15 cellular contexts compared by ENCODE assay signal in genomic region chr21:15781986-15782385, GRCh38. TPM values are rescaled to one million over a fixed set of nuclear protein-coding genes. Genes with fewer than 3 reads are reported as not detected.
DNase-seq lines count a peak whose midpoint lies in the region; ATAC-seq, FAIRE-seq and TF ChIP-seq lines count a peak whose summit lies in the region.
"Had no signal": no experiment of that assay in that cellular context is flagged by ENCODE, and none has a peak within 500 bp of the region (broad histone marks: within the 10 kb centered on the region; RNA-seq: fewer than 3 reads in every experiment).

No MANE protein-coding gene starts in this region.

- no peak overlapping the region for H3K4me3 Mint-ChIP-seq in activated T-cell treated with anti-CD3 and anti-CD28 coated beads, Interleukin-2, amount 50 U/mL, for 72 hours
- H3K4me3 Mint-ChIP-seq: CD4-positive, CD25-positive, alpha-beta regulatory T cell; GM23338 had no signal

- peak overlapping the region; percentile 45 for H2AK9ac ChIP-seq in IMR-90 (replicated peaks; ENCODE audit: low read depth, low read length, poor library complexity)

- H4K8ac ChIP-seq in IMR-90 (ENCODE audit: low read depth in 2 of 2, low read length in 2 of 2) = no peak overlapping the region

- no peak overlapping the region for H3K23ac ChIP-seq in IMR-90 (ENCODE audit: low read depth, low read length)

- H2AFZ ChIP-seq in IMR-90 (replicated peaks; ENCODE audit: low read length, poor library complexity) (no peak overlapping the region), HepG2 (ENCODE audit: low read length) (no peak overlapping the region)
- H2AFZ ChIP-seq: GM23338 had no signal

- no peak overlapping the region for H3K56ac ChIP-seq in IMR-90 (ENCODE audit: extremely low read depth, insufficient read depth, low read length)

- BruUV-seq in IMR-90 (replicated peaks; lab: Mats Ljungman, UMichigan) = no TSS peak
- BruUV-seq in HepG2 (replicated peaks; lab: Mats Ljungman, UMichigan) = no TSS peak

- H2BK20ac ChIP-seq in IMR-90 (ENCODE audit: low read depth, low read length) = no peak overlapping the region

- H3K4me1 Mint-ChIP-seq in activated T-cell treated with anti-CD3 and anti-CD28 coated beads, Interleukin-2, amount 50 U/mL, for 72 hours (ENCODE audit: low read depth) = peaks cover 1% of the 10 kb centered on the region

- H4K20me1 ChIP-seq in IMR-90 (ENCODE audit: insufficient read depth, low read length) = no peaks in the 10 kb centered on the region
- H4K20me1 ChIP-seq in HepG2 (ENCODE audit: insufficient read depth, low read length) = no peaks in the 10 kb centered on the region

- H3K27ac Mint-ChIP-seq in activated T-cell treated with anti-CD3 and anti-CD28 coated beads, Interleukin-2, amount 50 U/mL, for 72 hours = no peak overlapping the region
- H3K27ac Mint-ChIP-seq: CD4-positive, CD25-positive, alpha-beta regulatory T cell; GM23338 had no signal

- ATAC-seq in IMR-90 (ENCODE audit: low read depth) (no peak), HepG2 (peak; percentile 51; the same call in 2 of the 3 replicates), HG03565 (IDR thresholded peaks at IDR 0.05; ENCODE audit: unreplicated experiment) (no peak)
- no peak for ATAC-seq in activated T-cell treated with anti-CD3 and anti-CD28 coated beads, Interleukin-2, amount 50 U/mL, for 72 hours (replicated peaks in 1 of 2)
- ATAC-seq: A549, GM12878, GM23338 had no signal

- H3K4me3 ChIP-seq in IMR-90 (ENCODE audit: insufficient read depth, low read depth, low read length) (no peak overlapping the region), epithelial cell of esophagus (ENCODE audit: low read length) (no peak overlapping the region), HepG2 (replicated peaks in 1 of 3; ENCODE audit: insufficient read depth in 1 of 3, low read depth in 2 of 3, low read length in 3 of 3) (no peak overlapping the region), spleen (no peak overlapping the region)
- H3K4me3 ChIP-seq: A549, GM12878, GM23338 had no signal

- no peak for TF ChIP-seq RAD21 in IMR-90 (IDR thresholded peaks at IDR 0.05; ENCODE audit: low read length)
- TF ChIP-seq RAD21 in HepG2 (CRISPR knock-in tag; IDR thresholded peaks at IDR 0.05) = no peak

- H3K79me2 ChIP-seq in HepG2 (ENCODE audit: insufficient read depth, low read length) = no peaks in the 10 kb centered on the region

- DNase-seq in IMR-90 = no peak
- DNase-seq in epithelial cell of esophagus (ENCODE audit: low read depth) = peak; percentile 24
- DNase-seq in HepG2 (ENCODE audit: low spot score) = no peak
- peak; percentile 51 for DNase-seq in spleen
- no peak for DNase-seq in erythroblast (lab: John Stamatoyannopoulos, UW)
- DNase-seq in activated T-cell treated with anti-CD3 and anti-CD28 coated beads, Interleukin-2, amount 50 U/mL, for 72 hours = no peak
- DNase-seq in SW 1271 (lab: John Stamatoyannopoulos, UW) = no peak
- DNase-seq: CD4-positive, CD25-positive, alpha-beta regulatory T cell; DMS 273 treated with DMSO at 0.1 percent for 48 hours; H7 had no signal

- POLR2A ChIA-PET in IMR-90 (lab: Charles Lee; ENCODE audit: unreplicated experiment) = no interaction called here
- POLR2A ChIA-PET in HepG2 (lab: Yijun Ruan, JAX) = no interaction called here

- peaks cover 3% of the 10 kb centered on the region; the same call in 1 of the 2 replicates for H3K9me1 ChIP-seq in IMR-90 (ENCODE audit: insufficient read depth, low read length)

- dilution Hi-C loops in IMR-90 (cut with HindIII; ENCODE audit: low sequenced_read_pairs, unreplicated experiment) = no loop called here

- H3K27ac ChIP-seq in IMR-90 (ENCODE audit: insufficient read depth, low read length) (no peak overlapping the region), HepG2 (ENCODE audit: extremely low read length, insufficient read depth, low read length) (no peak overlapping the region), spleen (no peak overlapping the region)
- H3K27ac ChIP-seq: A549 had no signal

- no peak overlapping the region for H3K18ac ChIP-seq in IMR-90 (ENCODE audit: low read depth, low read length)

- no peak overlapping the region for H4K5ac ChIP-seq in IMR-90 (ENCODE audit: low read depth, low read length)

- no peaks in the 10 kb centered on the region for H3K9me3 ChIP-seq in IMR-90 (ENCODE audit: control insufficient read depth, insufficient read depth, low read length)
- no peaks in the 10 kb centered on the region for H3K9me3 ChIP-seq in HepG2 (ENCODE audit: low read length)
- no peaks in the 10 kb centered on the region for H3K9me3 ChIP-seq in spleen
- H3K9me3 ChIP-seq: A549 had no signal

- no peak overlapping the region for H2BK120ac ChIP-seq in IMR-90 (ENCODE audit: low read depth, low read length)

- H3K4ac ChIP-seq in IMR-90 (ENCODE audit: low read depth, low read length) = no peak overlapping the region

- CTCF ChIA-PET in IMR-90 (lab: Yijun Ruan, JAX) = no interaction called here
- CTCF ChIA-PET in HepG2 (lab: Yijun Ruan, JAX; ENCODE audit: low intra/inter-chr PET ratio, low total read pairs) = no interaction called here

- peaks cover 2 to 5% of the 10 kb centered on the region in 2 donors for H3K9me3 Mint-ChIP-seq in activated T-cell treated with anti-CD3 and anti-CD28 coated beads, Interleukin-2, amount 50 U/mL, for 72 hours
- H3K9me3 Mint-ChIP-seq: GM23338 had no signal

- no peak overlapping the region for H3K9ac ChIP-seq in IMR-90 (ENCODE audit: low read depth, low read length)
- no peak overlapping the region for H3K9ac ChIP-seq in HepG2 (ENCODE audit: insufficient read depth, low read depth, low read length)

- H4K91ac ChIP-seq in IMR-90 (ENCODE audit: insufficient read depth, low read depth, low read length) = no peak overlapping the region

- WGBS in IMR-90 (ENCODE audit: extremely low coverage in 2 of 2, insufficient read length in 1 of 2), 2 experiments = no CpG with 5 or more reads among the region's 3 CpGs
- whole genome bisulfite sequencing in HepG2 (ENCODE audit: low lambda C conversion rate) = 100% methylated on average over 1 of the region's 3 CpGs
- WGBS in spleen, 5 donors = 96 to 100% (median 100%) methylated on average over 3 of the region's 3 CpGs

- no peak overlapping the region for H3K14ac ChIP-seq in IMR-90 (replicated peaks; ENCODE audit: low read depth, low read length)

- FAIRE-seq in HepG2 (lab: Jason Lieb, UNC) = no peak
- FAIRE-seq: A549, GM12878, GM18507 had no signal

- no peak overlapping the region for H3K4me2 ChIP-seq in IMR-90 (ENCODE audit: low read depth, low read length)
- no peak overlapping the region for H3K4me2 ChIP-seq in HepG2 (ENCODE audit: low read depth, low read length)
- H3K4me2 ChIP-seq: A549, GM23338 had no signal

- TF ChIP-seq POLR2A in IMR-90 (IDR thresholded peaks at IDR 0.05; ENCODE audit: low read depth, low read length) (no peak), HepG2 (IDR thresholded peaks at IDR 0.05; ENCODE audit: insufficient read depth in 1 of 2, low read depth in 2 of 2, low read length in 2 of 2) (no peak), spleen (IDR thresholded peaks at IDR 0.05) (no peak), erythroblast (IDR thresholded peaks at IDR 0.05; ENCODE audit: low read length) (no peak)

- H3K4me1 ChIP-seq in IMR-90 (ENCODE audit: control insufficient read depth, insufficient read depth, low read length) (no peaks in the 10 kb centered on the region), HepG2 (ENCODE audit: insufficient read depth, low read length) (no peaks in the 10 kb centered on the region), spleen (peaks cover 0 to 8% (median 6%) of the 10 kb centered on the region in 6 donors)

- TF ChIP-seq EP300 in HepG2 (IDR thresholded peaks at IDR 0.05; ENCODE audit: low read depth in 2 of 2, low read length in 2 of 2) (no peak), HepG2 (CRISPR knock-in tag; IDR thresholded peaks at IDR 0.05; ENCODE audit: borderline replicate concordance) (no peak)

- intact Hi-C loops in IMR-90 (cut with micrococcal nuclease) = no loop called here
- intact Hi-C loops in HepG2 (cut with micrococcal nuclease; ENCODE audit: unreplicated experiment) = no loop called here
- intact Hi-C loops in spleen (cut with DNase I; ENCODE audit: low total_unique reads) = no loop called here

- no peak overlapping the region for H2AK5ac ChIP-seq in IMR-90 (ENCODE audit: low read depth, low read length)

- no peak overlapping the region for H2BK5ac ChIP-seq in IMR-90 (ENCODE audit: low read depth, low read length, poor library complexity, severe bottlenecking)

- no peak overlapping the region for H2BK15ac ChIP-seq in IMR-90 (ENCODE audit: low read depth, low read length)

- peaks cover 12% of the 10 kb centered on the region for H3K36me3 ChIP-seq in IMR-90 (ENCODE audit: control insufficient read depth, insufficient read depth, low read length)
- H3K36me3 ChIP-seq in HepG2 (replicated peaks in 1 of 2; ENCODE audit: control insufficient read depth in 1 of 2, insufficient read depth in 2 of 2, low read length in 2 of 2) = peaks cover 12 to 22% of the 10 kb centered on the region in 2 experiments; a peak in 4 of 5 replicates
- peaks cover 0 to 28% (median 17%) of the 10 kb centered on the region in 6 donors for H3K36me3 ChIP-seq in spleen

- TF ChIP-seq CTCF in IMR-90 (conservative IDR thresholded peaks at IDR 0.05; ENCODE audit: low read depth, low read length) (no peak), epithelial cell of esophagus (IDR thresholded peaks at IDR 0.05; ENCODE audit: insufficient read depth, low read depth, low read length, missing control alignments) (no peak), HepG2 (CRISPR knock-in tag; IDR thresholded peaks at IDR 0.05) (no peak), spleen (IDR thresholded peaks at IDR 0.05 in 8 of 11, conservative IDR thresholded peaks at IDR 0.05 in 3 of 11) (no peak)

- H3K27me3 ChIP-seq in IMR-90 (ENCODE audit: control insufficient read depth, insufficient read depth, low read length) (no peaks in the 10 kb centered on the region), HepG2 (ENCODE audit: control insufficient read depth in 1 of 2, insufficient read depth in 2 of 2, low read length in 2 of 2) (no peaks in the 10 kb centered on the region), spleen (replicated peaks in 1 of 7) (no peaks in the 10 kb centered on the region)

- H3K79me1 ChIP-seq in IMR-90 (ENCODE audit: low read depth in 1 of 2, low read length in 2 of 2) = peaks cover 5 to 9% of the 10 kb centered on the region in 2 experiments

- no peaks in the 10 kb centered on the region for H3K27me3 Mint-ChIP-seq in activated T-cell treated with anti-CD3 and anti-CD28 coated beads, Interleukin-2, amount 50 U/mL, for 72 hours (ENCODE audit: low read depth)
- H3K27me3 Mint-ChIP-seq: CD4-positive, CD25-positive, alpha-beta regulatory T cell had no signal

- peaks cover 14 to 15% of the 10 kb centered on the region in 2 donors for H3K36me3 Mint-ChIP-seq in activated T-cell treated with anti-CD3 and anti-CD28 coated beads, Interleukin-2, amount 50 U/mL, for 72 hours (ENCODE audit: insufficient read depth in 2 of 2)

- in situ Hi-C loops in IMR-90 (cut with MboI; ENCODE audit: low sequenced_read_pairs) = no loop called here
- in situ Hi-C loops in HepG2 (cut with HindIII; ENCODE audit: extremely low pct_ligation_motif_present, low pct_unique_long_range_greater_than_20kb) = no loop called here

RNA-seq across cellular contexts. Expression of gene USP25, which starts 52.2 kb away (rescaled TPM):
- total RNA-seq in IMR-90 (2012; rRNA removed) = 23.3 and 30.8 TPM in 2 replicates
- 7.2 and 9.3 TPM in 2 replicates for polyA plus RNA-seq in IMR-90 (2012; rRNA removed)
- polyA plus RNA-seq in IMR-90 (2012; cell fraction: cytosol; rRNA removed) = 1.8 and 2.7 TPM in 2 replicates
- polyA plus RNA-seq in IMR-90 (2012; cell fraction: nucleus; rRNA removed; ENCODE audit: low replicate concordance) = 1.2 and 16.3 TPM in 2 replicates
- 26.3 and 34.5 TPM in 2 replicates for total RNA-seq in HepG2 (2016; rRNA removed; fragmentation: Illumina TruSeq; extraction: Trizol)
- 13.2 and 14.9 TPM in 2 replicates for total RNA-seq in HepG2 (2016; cell fraction: cytosol; rRNA removed; fragmentation: Illumina TruSeq; extraction: Trizol; ENCODE audit: low read depth)
- total RNA-seq in HepG2 (2016; cell fraction: insoluble cytoplasmic fraction; rRNA removed; fragmentation: Illumina TruSeq; extraction: Trizol) = 26.0 and 33.3 TPM in 2 replicates
- total RNA-seq in HepG2 (2016; cell fraction: membrane; rRNA removed; fragmentation: Illumina TruSeq; extraction: Trizol) = 22.1 and 27.5 TPM in 2 replicates
- total RNA-seq in HepG2 (2016; cell fraction: nucleus; rRNA removed; fragmentation: Illumina TruSeq; extraction: Trizol) = 43.3 and 47.3 TPM in 2 replicates
- polyA plus RNA-seq in HepG2 (2011; rRNA removed) = 9.5 and 12.4 TPM in 2 replicates
- polyA plus RNA-seq in HepG2 (2011; cell fraction: cytosol; rRNA removed) = 4.4 and 7.8 TPM in 2 replicates
- polyA plus RNA-seq in HepG2 (2011; cell fraction: nucleus; rRNA removed) = 6.4 and 8.8 TPM in 2 replicates
- 18.5 and 21.8 TPM in 2 replicates for polyA plus RNA-seq in HepG2 (2012)
- polyA plus RNA-seq in HepG2 (2016; cell fraction: cytosol; fragmentation: Illumina TruSeq; extraction: Trizol; ENCODE audit: low read depth) = 2.3 and 2.6 TPM in 2 replicates
- polyA plus RNA-seq in HepG2 (2016; cell fraction: insoluble cytoplasmic fraction; fragmentation: Illumina TruSeq; extraction: Trizol; ENCODE audit: low read depth) = 22.3 and 24.0 TPM in 2 replicates
- 6.8 and 8.8 TPM in 2 replicates for polyA plus RNA-seq in HepG2 (2016; cell fraction: membrane; fragmentation: Illumina TruSeq; extraction: Trizol; ENCODE audit: low read depth)
- polyA plus RNA-seq in HepG2 (2016; cell fraction: nucleus; fragmentation: Illumina TruSeq; extraction: Trizol; ENCODE audit: insufficient read depth, low read depth) = 15.4 and 17.1 TPM in 2 replicates
- 17.2 and 27.7 TPM in 2 replicates for polyA minus RNA-seq in HepG2 (2011; rRNA and poly(A)+ RNA removed; ENCODE audit: low replicate concordance)
- 15.7 and 25.4 TPM in 2 replicates for polyA minus RNA-seq in HepG2 (2011; cell fraction: cytosol; rRNA and poly(A)+ RNA removed)
- polyA minus RNA-seq in HepG2 (2011; cell fraction: nucleus; rRNA and poly(A)+ RNA removed) = 121 and 136 TPM in 2 replicates
- total RNA-seq in spleen = 10 to 100 TPM; 46.0 to 62.2 (median 59.0) TPM
- 1 to 10 TPM; 9.3 to 9.9 (median 9.4) TPM for polyA plus RNA-seq in spleen
- 10 to 100 TPM; 37.4 to 37.6 TPM for total RNA-seq in activated T-cell treated with anti-CD3 and anti-CD28 coated beads, Interleukin-2, amount 50 U/mL, for 72 hours

Comparison
In these comparisons a context has a peak if more than half of its experiments do, and no peak if none do; other contexts are left out.
1. DNase-seq: peak in epithelial cell of esophagus (single experiment) and spleen (single experiment); none in IMR-90 (single experiment), HepG2 (single experiment), erythroblast (0 of 2), activated T-cell treated with anti-CD3 and anti-CD28 coated beads, Interleukin-2, amount 50 U/mL, for 72 hours (0 of 2) and SW 1271 (0 of 2).